Comparison of ENCODE assay signal across 26 cellular contexts in genomic region chr7:135747366-135747765, GRCh38. TPM values are rescaled to one million over a fixed set of nuclear protein-coding genes. Genes with fewer than 3 reads are reported as not detected.
DNase-seq lines count a peak whose midpoint lies in the region; ATAC-seq and TF ChIP-seq lines count a peak whose summit lies in the region.
"Had no signal": no experiment of that assay in that cellular context is flagged by ENCODE, and none has a peak within 500 bp of the region (broad histone marks: within the 10 kb centered on the region; RNA-seq: fewer than 3 reads in every experiment).

No MANE protein-coding gene starts in this region.

- no peak for TF ChIP-seq CTCF in heart right ventricle (IDR thresholded peaks at IDR 0.05)
- TF ChIP-seq CTCF in fibroblast of lung (conservative IDR thresholded peaks at IDR 0.05 in 1 of 2, IDR thresholded peaks at IDR 0.05 in 1 of 2; ENCODE audit: low read depth in 1 of 2, low read length in 2 of 2): no peak
- TF ChIP-seq CTCF in sigmoid colon (IDR thresholded peaks at IDR 0.05): no peak
- no peak for TF ChIP-seq CTCF in body of pancreas (IDR thresholded peaks at IDR 0.05)

- H3K9ac ChIP-seq in fibroblast of lung (ENCODE audit: insufficient read depth, low read length): no peak overlapping the region
- H3K9ac ChIP-seq: BLaER1 had no signal

- 80 to 86% methylated on average over 8 of the region's 8 CpGs for WGBS in heart right ventricle, 2 donors
- WGBS in sigmoid colon, 2 donors: 86 to 92% methylated on average over 8 of the region's 8 CpGs
- 82 to 85% methylated on average over 8 of the region's 8 CpGs for WGBS in body of pancreas, 2 donors

- TF ChIP-seq EP300 in sigmoid colon (IDR thresholded peaks at IDR 0.05): no peak

- H3K4me3 ChIP-seq in heart right ventricle (peak overlapping the region in 8 of 10 donors; percentile 4 to 52 (median 42)), fibroblast of lung (replicated peaks in 1 of 4; ENCODE audit: control extremely low read depth in 1 of 4, insufficient read depth in 1 of 4, low read depth in 3 of 4, low read length in 4 of 4) (peak overlapping the region; percentile 31 to 86 (median 54)), sigmoid colon (peak overlapping the region in 2 of 4 donors; percentile 2 to 13), body of pancreas (no peak overlapping the region)
- H3K4me3 ChIP-seq: BLaER1 had no signal

- intact Hi-C loops in heart right ventricle (cut with DNase I): loop anchor here in 1 of 10 donors (5.0 kb wide), 1 partner anchor 75 kb away; no protein-coding TSS in a partner anchor
- intact Hi-C loops in left cardiac atrium (cut with DNase I): no loop called here
- intact Hi-C loops in sigmoid colon (cut with DNase I): loop anchor here (5.0 kb wide), 1 partner anchor 80 kb away; no protein-coding TSS in a partner anchor
- intact Hi-C loops in body of pancreas (cut with DNase I): no loop called here

- DNase-seq in heart right ventricle (no peak), left cardiac atrium (no peak), fibroblast of lung (ENCODE audit: low read depth in 2 of 2) (no peak), sigmoid colon (no peak), DMS79 treated with DMSO at 0.1 percent for 48 hours (lab: John Stamatoyannopoulos, UW) (no peak), body of pancreas (no peak), NCI-H526 treated with DMSO at 0.1 percent for 48 hours (lab: John Stamatoyannopoulos, UW) (no peak)
- no peak for DNase-seq in activated CD4-positive, alpha-beta T cell treated with anti-CD3 and anti-CD28 coated beads for 48 hours
- DNase-seq: activated CD4-positive, alpha-beta memory T cell treated with anti-CD3 and anti-CD28 coated beads, Interleukin-2, amount 10 ng/mL, durations not matched to agents 7 days and 5 days; activated naive CD4-positive, alpha-beta T cell; activated T-cell treated with anti-CD3 and anti-CD28 coated beads for 4 hours; erythroblast; left colon; natural killer cell; NCI-H187; NCI-H82; posterior cingulate gyrus; Right ventricle myocardium superior; substantia nigra; T1000 had no signal

- no peak for TF ChIP-seq POLR2A in sigmoid colon (IDR thresholded peaks at IDR 0.05)
- TF ChIP-seq POLR2A in body of pancreas (IDR thresholded peaks at IDR 0.05): no peak

- H3K79me2 ChIP-seq in fibroblast of lung (ENCODE audit: control insufficient read depth, insufficient read depth, low read length): peaks cover 36% of the 10 kb centered on the region

- H3K9me3 ChIP-seq in heart right ventricle: no peaks in the 10 kb centered on the region
- H3K9me3 ChIP-seq in fibroblast of lung (ENCODE audit: control insufficient read depth, insufficient read depth, low read depth, low read length): no peaks in the 10 kb centered on the region
- H3K9me3 ChIP-seq in sigmoid colon: no peaks in the 10 kb centered on the region
- no peaks in the 10 kb centered on the region for H3K9me3 ChIP-seq in body of pancreas
- H3K9me3 ChIP-seq: BLaER1 had no signal

- H3K36me3 ChIP-seq in heart right ventricle (no peaks in the 10 kb centered on the region), fibroblast of lung (ENCODE audit: control insufficient read depth, insufficient read depth, low read length) (peaks cover 1% of the 10 kb centered on the region), sigmoid colon (no peaks in the 10 kb centered on the region), body of pancreas (replicated peaks in 1 of 2; ENCODE audit: insufficient read depth in 1 of 2, low read depth in 2 of 2) (no peaks in the 10 kb centered on the region)
- H3K36me3 ChIP-seq: BLaER1 had no signal

- no peaks in the 10 kb centered on the region for H4K20me1 ChIP-seq in fibroblast of lung (ENCODE audit: control insufficient read depth, extremely low read depth, insufficient read depth, low read length)
- H4K20me1 ChIP-seq: BLaER1 had no signal

- H3K27ac ChIP-seq in heart right ventricle (peak overlapping the region in 6 of 10 donors; percentile 23 to 91 (median 76)), fibroblast of lung (ENCODE audit: insufficient read depth, low read length) (peak overlapping the region; percentile 88), sigmoid colon (peak overlapping the region in 3 of 4 donors; percentile 78 to 81 (median 80)), body of pancreas (no peak overlapping the region)
- H3K27ac ChIP-seq: BLaER1 had no signal

- ATAC-seq in heart right ventricle (no peak), left cardiac atrium (no peak), body of pancreas (no peak)
- ATAC-seq: left colon, natural killer cell, sciatic nerve had no signal

- H3K27me3 ChIP-seq in heart right ventricle (no peaks in the 10 kb centered on the region), fibroblast of lung (ENCODE audit: control insufficient read depth, insufficient read depth, low read length) (no peaks in the 10 kb centered on the region), sigmoid colon (no peaks in the 10 kb centered on the region), body of pancreas (no peaks in the 10 kb centered on the region)
- H3K27me3 ChIP-seq: BLaER1 had no signal

- H2AFZ ChIP-seq in fibroblast of lung (ENCODE audit: low read length): no peak overlapping the region

- peaks cover 5 to 46% (median 20%) of the 10 kb centered on the region in 9 donors for H3K4me1 ChIP-seq in heart right ventricle
- H3K4me1 ChIP-seq in fibroblast of lung (ENCODE audit: control insufficient read depth, extremely low read depth, insufficient read depth, low read length): peaks cover 12% of the 10 kb centered on the region
- peaks cover 0 to 41% (median 37%) of the 10 kb centered on the region in 4 donors for H3K4me1 ChIP-seq in sigmoid colon
- H3K4me1 ChIP-seq in body of pancreas: no peaks in the 10 kb centered on the region

- peak overlapping the region; percentile 76 for H3K4me2 ChIP-seq in fibroblast of lung (ENCODE audit: extremely low read depth, insufficient read depth, low read length)
- H3K4me2 ChIP-seq: BLaER1 had no signal

RNA-seq across cellular contexts. Expression of gene FAM180A, which starts 1.2 kb away (rescaled TPM):
- 10 to 100 TPM in 8 of 10 donors, 1 to 10 TPM in 2; 2.0 to 47.6 (median 19.5) TPM for total RNA-seq in heart right ventricle
- polyA plus RNA-seq in heart right ventricle: 10 to 100 TPM in 1 of 2 donors, 1 to 10 TPM in 1; 2.4 to 11.3 TPM
- total RNA-seq in left cardiac atrium: 1 to 10 TPM; 2.0 to 3.6 TPM
- total RNA-seq in fibroblast of lung: 24.4 and 38.5 TPM in 2 replicates
- 15.6 and 70.0 TPM in 2 replicates for polyA plus RNA-seq in fibroblast of lung
- polyA plus RNA-seq in fibroblast of lung (2012): 17.1 and 62.1 TPM in 2 replicates
- 41.5 and 182 TPM in 2 replicates for polyA minus RNA-seq in fibroblast of lung (ENCODE audit: low replicate concordance)
- total RNA-seq in sigmoid colon: 1 to 10 TPM in 3 of 4 donors, under 1 TPM in 1; 0.95 to 8.9 (median 6.1) TPM
- 1 to 10 TPM in 1 of 3 donors, under 1 TPM in 1, not detected in 1; 0.60 to 1.8 TPM for polyA plus RNA-seq in sigmoid colon
- total RNA-seq in body of pancreas: 1 to 10 TPM in 1 of 2 donors, not detected in 1; 3.1 TPM
- total RNA-seq: activated CD4-positive, alpha-beta memory T cell treated with anti-CD3 and anti-CD28 coated beads, Interleukin-2, amount 10 ng/mL, durations not matched to agents 7 days and 5 days; glomerular endothelial cell; HT1080; mesothelial cell of epicardium; natural killer cell had no signal

RNA-seq across cellular contexts. Expression of gene SLC13A4, which starts 19.4 kb away (rescaled TPM):
- total RNA-seq in heart right ventricle: under 1 TPM in 8 of 10 donors, not detected in 2; 0.08 to 0.87 (median 0.56) TPM
- polyA plus RNA-seq in heart right ventricle: 1 to 10 TPM in 1 of 2 donors, under 1 TPM in 1; 0.12 to 2.8 TPM
- not detected for total RNA-seq in left cardiac atrium
- total RNA-seq in fibroblast of lung: 0.26 and 0.50 TPM in 2 replicates
- polyA plus RNA-seq in fibroblast of lung: 0.32 and 2.3 TPM in 2 replicates
- polyA plus RNA-seq in fibroblast of lung (2012): 0.28 and 0.99 TPM in 2 replicates
- polyA minus RNA-seq in fibroblast of lung (ENCODE audit: low replicate concordance): 0.37 and 6.5 TPM in 2 replicates
- under 1 TPM in 1 of 4 donors, not detected in 3; 0.28 TPM for total RNA-seq in sigmoid colon
- polyA plus RNA-seq in sigmoid colon: under 1 TPM in 2 of 3 donors, not detected in 1; 0.12 to 0.60 TPM
- not detected for total RNA-seq in body of pancreas
- total RNA-seq: A172; activated CD4-positive, alpha-beta memory T cell treated with anti-CD3 and anti-CD28 coated beads, Interleukin-2, amount 10 ng/mL, durations not matched to agents 7 days and 5 days; glomerular endothelial cell; HT1080; left colon; mesothelial cell of epicardium; natural killer cell; Right ventricle myocardium superior had no signal

Comparison
In these comparisons a context has a peak if more than half of its experiments do, and no peak if none do; other contexts are left out.
1. H3K27ac ChIP-seq: peak in heart right ventricle (6 of 10), fibroblast of lung (single experiment) and sigmoid colon (3 of 4); none in body of pancreas (0 of 4).
2. H3K4me3 ChIP-seq: peak in heart right ventricle (8 of 10) and fibroblast of lung (4 of 4); none in body of pancreas (0 of 2).